ENCODE assay signal across 8 cellular contexts in the genomic region with DNA sequence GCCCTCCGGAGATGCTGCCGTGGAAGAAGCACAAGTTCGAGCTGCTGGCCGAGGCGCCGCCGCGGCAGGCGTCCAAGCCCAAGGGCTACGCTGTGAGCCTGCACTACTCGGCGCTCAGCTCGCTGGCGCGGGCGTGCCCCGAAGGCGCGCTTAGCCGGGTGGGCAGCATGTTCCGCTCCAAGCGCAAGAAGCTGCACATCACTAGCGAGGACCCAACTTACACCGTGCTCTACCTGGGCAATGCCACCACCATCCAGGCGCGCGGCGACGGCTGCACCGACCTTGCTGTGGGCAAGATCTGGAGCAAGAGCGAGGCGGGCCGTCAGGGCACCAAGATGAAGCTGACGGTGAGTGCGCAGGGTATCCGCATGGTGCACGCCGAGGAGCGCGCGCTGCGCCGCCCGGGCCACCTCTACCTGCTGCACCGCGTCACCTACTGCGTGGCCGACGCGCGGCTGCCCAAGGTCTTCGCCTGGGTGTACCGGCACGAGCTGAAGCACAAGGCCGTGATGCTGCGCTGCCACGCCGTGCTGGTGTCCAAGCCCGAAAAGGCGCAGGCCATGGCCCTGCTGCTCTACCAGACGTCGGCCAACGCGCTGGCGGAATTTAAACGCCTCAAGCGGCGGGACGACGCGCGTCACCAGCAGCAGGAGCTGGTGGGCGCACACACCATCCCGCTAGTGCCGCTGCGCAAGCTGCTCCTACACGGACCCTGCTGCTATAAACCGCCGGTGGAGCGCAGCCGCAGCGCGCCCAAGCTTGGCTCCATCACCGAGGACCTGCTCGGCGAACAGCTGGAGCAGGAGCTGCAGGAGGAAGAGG. TPM values are rescaled to one million over a fixed set of nuclear protein-coding genes. Genes with fewer than 3 reads are reported as not detected.
DNase-seq lines count a peak whose midpoint lies in the region; ATAC-seq, FAIRE-seq and TF ChIP-seq lines count a peak whose summit lies in the region.

No MANE protein-coding gene starts in this region.

- intact Hi-C loops in sciatic nerve (cut with DNase I), result loop anchor here (2.0 to 5.0 kb wide), 2 partner anchors 418 to 570 kb away; no protein-coding TSS in a partner anchor

- H3K27me3 ChIP-seq in astrocyte (ENCODE audit: insufficient read depth, low read length), result no peaks in the 10 kb centered on the region

- DNase-seq in NCI-H2227 (lab: John Stamatoyannopoulos, UW; ENCODE audit: unreplicated experiment), result peak; percentile 47
- DNase-seq in NCI-H2227 treated with DMSO at 0.1 percent for 48 hours (lab: John Stamatoyannopoulos, UW), result no peak
- DNase-seq in NCI-H69 (lab: John Stamatoyannopoulos, UW), result peak; percentile 83
- DNase-seq in astrocyte (ENCODE audit: low read depth), result peak; percentile 57
- peak; percentile 50 for DNase-seq in hepatic stellate cell (ENCODE audit: low spot score)
- DNase-seq in sciatic nerve (ENCODE audit: low spot score), result peak; percentile 66
- DNase-seq in NOMO-1 treated with DMSO at 0.1 percent for 48 hours (lab: John Stamatoyannopoulos, UW; ENCODE audit: unreplicated experiment), result no peak

- H3K4me3 ChIP-seq in astrocyte (ENCODE audit: insufficient read depth, low read depth, low read length), result peak overlapping the region; percentile 82

- H3K9me3 Mint-ChIP-seq in astrocyte (ENCODE audit: unreplicated experiment), result no peaks in the 10 kb centered on the region

- H3K4me1 ChIP-seq in astrocyte (ENCODE audit: insufficient read depth, low read length), result peaks cover 54% of the 10 kb centered on the region

- peak overlapping the region; percentile 97 for H3K4me2 ChIP-seq in astrocyte (ENCODE audit: low read length)

- H4K20me1 ChIP-seq in astrocyte (ENCODE audit: insufficient read depth, low read length), result peaks cover 41% of the 10 kb centered on the region

- no peak overlapping the region for H3K27ac ChIP-seq in astrocyte (ENCODE audit: low read depth, low read length)

- H2AFZ ChIP-seq in astrocyte (ENCODE audit: low read depth, low read length), result peak overlapping the region; percentile 70

- TF ChIP-seq CTCF in astrocyte (IDR thresholded peaks at IDR 0.05; ENCODE audit: insufficient read depth, low read depth, low read length), result no peak

- ATAC-seq in sciatic nerve (peak; percentile 6), GM19463 (IDR thresholded peaks at IDR 0.05; ENCODE audit: unreplicated experiment) (no peak)

- H3K4me3 Mint-ChIP-seq in astrocyte (ENCODE audit: unreplicated experiment), result peak overlapping the region; percentile 83

- H3K9me3 ChIP-seq in astrocyte (ENCODE audit: insufficient read depth, low read depth, low read length), result no peaks in the 10 kb centered on the region

- H3K36me3 ChIP-seq in astrocyte (ENCODE audit: insufficient read depth, low read length), result no peaks in the 10 kb centered on the region

- no peak overlapping the region for H3K27ac Mint-ChIP-seq in astrocyte (ENCODE audit: unreplicated experiment)

- FAIRE-seq in astrocyte (lab: Jason Lieb, UNC), result no peak

- no peaks in the 10 kb centered on the region for H3K36me3 Mint-ChIP-seq in astrocyte (ENCODE audit: low read depth, unreplicated experiment)

- H3K9ac ChIP-seq in astrocyte (ENCODE audit: low read length), result peak overlapping the region; percentile 83

- H3K4me1 Mint-ChIP-seq in astrocyte (ENCODE audit: low read depth, unreplicated experiment), result peaks cover 38% of the 10 kb centered on the region

- H3K27me3 Mint-ChIP-seq in astrocyte (ENCODE audit: low read depth, unreplicated experiment), result peaks cover 7% of the 10 kb centered on the region

- peaks cover 34% of the 10 kb centered on the region for H3K79me2 ChIP-seq in astrocyte (ENCODE audit: insufficient read depth, low read length)

RNA-seq across cellular contexts. Expression of gene FAM43A, which starts 1.3 kb away (rescaled TPM):
- total RNA-seq in astrocyte (6.0 and 7.6 TPM in 2 replicates), sciatic nerve (39.9 TPM)

RNA-seq across cellular contexts. Expression of gene LSG1, which starts 15.0 kb away (rescaled TPM):
- 32.3 and 38.4 TPM in 2 replicates for total RNA-seq in astrocyte
- total RNA-seq in sciatic nerve, result 33.8 TPM

RNA-seq across cellular contexts. Expression of gene TMEM44, which starts 53.8 kb away (rescaled TPM):
- total RNA-seq in astrocyte (9.8 and 10.5 TPM in 2 replicates), sciatic nerve (29.9 TPM)

Comparison
In these comparisons a context has a peak if more than half of its experiments do, and no peak if none do; other contexts are left out.
1. DNase-seq: peak in NCI-H2227 (single experiment), NCI-H69 (single experiment), astrocyte (single experiment), hepatic stellate cell (single experiment) and sciatic nerve (single experiment); none in NCI-H2227 treated with DMSO at 0.1 percent for 48 hours (single experiment) and NOMO-1 treated with DMSO at 0.1 percent for 48 hours (single experiment).